ENCODE assay signal across 10 cellular contexts in genomic region chr1:76668046-76668445, GRCh38.
DNase-seq lines count a peak whose midpoint lies in the region; ATAC-seq and TF ChIP-seq lines count a peak whose summit lies in the region.
"Had no signal": no experiment of that assay in that cellular context is flagged by ENCODE, and none has a peak within 500 bp of the region (broad histone marks: within the 10 kb centered on the region; RNA-seq: fewer than 3 reads in every experiment).

No MANE protein-coding gene starts in this region.

- H3K27ac Mint-ChIP-seq in Calu3 (ENCODE audit: unreplicated experiment), result no peak overlapping the region
- H3K27ac Mint-ChIP-seq: activated CD4-positive, alpha-beta T cell treated with anti-CD3 and anti-CD28 coated beads for 36 hours had no signal

- H3K9me3 Mint-ChIP-seq in Calu3 (ENCODE audit: low read depth, unreplicated experiment), result peaks cover 2% of the 10 kb centered on the region

- POLR2A ChIA-PET in HEK293T (lab: Yijun Ruan, JAX), result no interaction called here

- BruUV-seq in Calu3 (replicated peaks; lab: Mats Ljungman, UMichigan), result no TSS peak

- in situ Hi-C loops in KBM-7 (cut with MboI; ENCODE audit: low pct_unique_long_range_greater_than_20kb, low sequenced_read_pairs), result no loop called here

- no peaks in the 10 kb centered on the region for H3K27me3 Mint-ChIP-seq in Calu3 (ENCODE audit: unreplicated experiment)
- H3K27me3 Mint-ChIP-seq: activated CD4-positive, alpha-beta T cell treated with anti-CD3 and anti-CD28 coated beads for 36 hours had no signal

- intact Hi-C loops in Calu3 (cut with micrococcal nuclease; ENCODE audit: unreplicated experiment), result no loop called here

- ATAC-seq in GM18868 (IDR thresholded peaks at IDR 0.05; ENCODE audit: unreplicated experiment), result peak; percentile 96
- ATAC-seq: activated CD4-positive, alpha-beta T cell treated with anti-CD3 and anti-CD28 coated beads for 36 hours had no signal

- H3K4me1 Mint-ChIP-seq in Calu3 (ENCODE audit: low read depth, unreplicated experiment), result no peaks in the 10 kb centered on the region
- H3K4me1 Mint-ChIP-seq: activated CD4-positive, alpha-beta T cell treated with anti-CD3 and anti-CD28 coated beads for 36 hours had no signal

- TF ChIP-seq CTCF in Calu3 (IDR thresholded peaks at IDR 0.05; ENCODE audit: unreplicated experiment), result no peak

- no peaks in the 10 kb centered on the region for H3K36me3 Mint-ChIP-seq in Calu3 (ENCODE audit: insufficient read depth, unreplicated experiment)

- H3K4me3 Mint-ChIP-seq in Calu3 (ENCODE audit: low read depth, unreplicated experiment), result no peak overlapping the region
- H3K4me3 Mint-ChIP-seq: activated CD4-positive, alpha-beta T cell treated with anti-CD3 and anti-CD28 coated beads for 36 hours had no signal

- CTCF ChIA-PET in HEK293T (lab: Yijun Ruan, JAX) (no interaction called here), Calu3 (lab: Charles Lee) (interaction anchor here (0.7 kb wide), 1 partner anchor 9 kb away, joined by 3 read pairs; no protein-coding TSS in a partner anchor)

- DNase-seq in HEK293T (ENCODE audit: extremely low spot score) (no peak), KBM-7 (peak; percentile 69), myocyte (ENCODE audit: low read depth) (peak; percentile 1), Calu3 (no peak), NCI-H1436 (lab: John Stamatoyannopoulos, UW) (no peak)
- no peak for DNase-seq in effector CD4-positive, alpha-beta T cell
- DNase-seq in activated CD4-positive, CD25-positive, alpha-beta regulatory T cell (lab: John Stamatoyannopoulos, UW), result no peak
- DNase-seq: activated CD4-positive, alpha-beta T cell treated with anti-CD3 and anti-CD28 coated beads for 36 hours; posterior cingulate gyrus had no signal

TF ChIP-seq in HEK293T, 16 proteins besides CTCF, POLR2A, EP300 and RAD21:
- TF ChIP-seq PKNOX1 (IDR thresholded peaks at IDR 0.05) (0 out of 2 replicates have a peak, but pooled peaks have one; percentile 26), LEF1 (IDR thresholded peaks at IDR 0.05; ENCODE audit: borderline replicate concordance) (no peak), SUZ12 (IDR thresholded peaks at IDR 0.05) (no peak), L3MBTL2 (conservative IDR thresholded peaks at IDR 0.05) (no peak), FOXM1 (IDR thresholded peaks at IDR 0.05; ENCODE audit: borderline replicate concordance) (no peak), FOXA1 (IDR thresholded peaks at IDR 0.05) (no peak), FOXK2 (IDR thresholded peaks at IDR 0.05) (no peak)

Comparison
In these comparisons a context has a peak if more than half of its experiments do, and no peak if none do; other contexts are left out.
1. DNase-seq: peak in KBM-7 (single experiment) and myocyte (single experiment); none in HEK293T (single experiment), effector CD4-positive, alpha-beta T cell (single experiment), Calu3 (single experiment), activated CD4-positive, CD25-positive, alpha-beta regulatory T cell (0 of 4) and NCI-H1436 (single experiment).